1 cellular context compared by ENCODE assay signal in the genomic region with DNA sequence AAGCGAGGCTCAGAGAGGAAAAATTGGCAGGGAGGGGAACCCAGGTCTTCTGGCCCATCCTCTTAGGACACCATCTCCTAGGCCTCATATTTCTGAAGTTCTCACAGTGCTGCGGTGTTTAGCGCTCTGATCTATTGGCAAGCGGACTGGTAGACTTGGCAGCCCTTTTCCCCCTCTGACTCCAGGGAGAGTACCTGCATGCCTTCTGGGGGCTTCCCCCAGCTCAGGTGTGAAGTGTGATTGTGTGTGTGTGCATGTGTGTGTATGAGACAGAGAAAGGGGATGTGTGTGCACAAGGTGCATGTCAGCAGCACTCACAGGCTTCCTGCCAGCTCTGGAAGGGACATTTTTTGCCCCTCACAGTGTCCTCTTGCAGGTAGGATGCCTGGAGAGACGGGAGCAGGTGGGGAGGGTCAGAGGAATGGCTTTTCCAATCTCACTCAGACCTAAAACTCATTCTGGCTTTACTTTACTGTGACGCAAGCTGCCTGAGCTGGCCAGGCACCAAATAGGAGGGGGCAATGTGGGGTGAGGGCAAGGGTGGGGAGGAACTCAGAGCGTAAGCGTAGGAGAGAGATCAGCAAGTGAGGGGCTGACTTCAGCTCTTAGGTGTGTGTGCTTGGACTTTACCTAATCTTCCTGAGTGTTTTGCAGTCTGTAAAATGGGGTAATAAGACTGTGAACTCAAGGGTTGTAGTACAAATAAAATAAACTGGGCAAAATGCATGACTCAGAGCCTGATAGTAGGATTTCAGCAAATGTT.
TF ChIP-seq lines count a peak whose summit lies in the region.

No MANE protein-coding gene starts in this region.

TF ChIP-seq in IMR-90, 13 proteins besides CTCF, POLR2A, EP300 and RAD21:
- no peak for TF ChIP-seq USF2 (IDR thresholded peaks at IDR 0.05; ENCODE audit: low read depth, low read length)
- TF ChIP-seq SMC3 (IDR thresholded peaks at IDR 0.05; ENCODE audit: low read depth, low read length), result no peak
- TF ChIP-seq, protein P1, sequence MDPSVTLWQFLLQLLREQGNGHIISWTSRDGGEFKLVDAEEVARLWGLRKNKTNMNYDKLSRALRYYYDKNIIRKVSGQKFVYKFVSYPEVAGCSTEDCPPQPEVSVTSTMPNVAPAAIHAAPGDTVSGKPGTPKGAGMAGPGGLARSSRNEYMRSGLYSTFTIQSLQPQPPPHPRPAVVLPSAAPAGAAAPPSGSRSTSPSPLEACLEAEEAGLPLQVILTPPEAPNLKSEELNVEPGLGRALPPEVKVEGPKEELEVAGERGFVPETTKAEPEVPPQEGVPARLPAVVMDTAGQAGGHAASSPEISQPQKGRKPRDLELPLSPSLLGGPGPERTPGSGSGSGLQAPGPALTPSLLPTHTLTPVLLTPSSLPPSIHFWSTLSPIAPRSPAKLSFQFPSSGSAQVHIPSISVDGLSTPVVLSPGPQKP (IDR thresholded peaks at IDR 0.05; ENCODE audit: borderline replicate concordance, low read depth, low read length), result no peak
- TF ChIP-seq BHLHE40 (IDR thresholded peaks at IDR 0.05; ENCODE audit: low read depth, low read length), result no peak
- no peak for TF ChIP-seq CHD1 (IDR thresholded peaks at IDR 0.05; ENCODE audit: low read depth, low read length)
- TF ChIP-seq NFE2L2 (IDR thresholded peaks at IDR 0.05; ENCODE audit: low read depth, low read length), result no peak
- TF ChIP-seq RCOR1 (IDR thresholded peaks at IDR 0.05; ENCODE audit: insufficient replicate concordance, low read length), result no peak
- no peak for TF ChIP-seq MXI1 (IDR thresholded peaks at IDR 0.05; ENCODE audit: borderline replicate concordance, low read depth, low read length)
- TF ChIP-seq MAZ (IDR thresholded peaks at IDR 0.05; ENCODE audit: borderline replicate concordance, low read depth, low read length), result no peak
- TF ChIP-seq RFX5 (IDR thresholded peaks at IDR 0.05; ENCODE audit: low read depth, low read length), result no peak
- TF ChIP-seq MAFK (IDR thresholded peaks at IDR 0.05; ENCODE audit: low read depth, low read length), result no peak
- TF ChIP-seq FOS (IDR thresholded peaks at IDR 0.05; ENCODE audit: low read depth, low read length), result no peak
- TF ChIP-seq CEBPB (IDR thresholded peaks at IDR 0.05; ENCODE audit: low read depth, low read length), result no peak
TF ChIP-seq in IMR-90: peak in this region for 0.
